Comparison of ENCODE assay signal across 12 cellular contexts in the genomic region with DNA sequence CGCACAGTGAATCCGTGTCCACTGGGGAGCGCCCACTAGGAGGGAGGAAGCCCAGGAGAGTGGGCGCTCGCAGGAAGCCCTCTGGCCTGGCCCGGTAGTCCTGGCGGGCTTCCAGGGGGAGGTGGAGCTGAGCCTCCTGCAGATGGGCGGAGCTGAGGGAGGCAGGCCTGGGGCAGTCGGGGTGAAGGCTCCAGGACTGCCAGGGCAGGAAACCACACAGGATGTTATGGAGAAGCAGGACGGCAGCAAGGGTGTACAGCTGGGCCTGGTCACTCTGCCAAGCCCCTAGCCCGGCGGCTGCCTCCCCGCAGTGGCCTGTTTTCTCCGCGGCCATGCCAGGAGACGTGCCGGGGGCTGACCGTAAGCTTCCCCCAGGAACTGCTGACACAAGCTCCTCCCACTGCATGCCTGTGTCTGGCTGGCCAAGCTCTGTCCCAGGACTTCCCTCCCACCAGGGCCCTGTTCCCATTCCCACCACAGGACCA.
DNase-seq lines count a peak whose midpoint lies in the region; ATAC-seq and TF ChIP-seq lines count a peak whose summit lies in the region.
"Had no signal": no experiment of that assay in that cellular context is flagged by ENCODE, and none has a peak within 500 bp of the region (broad histone marks: within the 10 kb centered on the region; RNA-seq: fewer than 3 reads in every experiment).

No MANE protein-coding gene starts in this region.

- H3K4me1 Mint-ChIP-seq in endothelial cell (ENCODE audit: unreplicated experiment) (peaks cover 3% of the 10 kb centered on the region), chondrocyte (ENCODE audit: low read depth) (peaks cover 3% of the 10 kb centered on the region)
- H3K4me1 Mint-ChIP-seq: CD4-positive, CD25-positive, alpha-beta regulatory T cell; stimulated activated memory B cell treated with anti-CD40 and anti-IgM and Interleukin-4, amounts not matched to agents 10 μg/mL and 1 μg/mL and 100 μg/mL, for 72 hours had no signal

- TF ChIP-seq CTCF in endothelial cell (IDR thresholded peaks at IDR 0.05; ENCODE audit: unreplicated experiment) (no peak), RWPE1 (conservative IDR thresholded peaks at IDR 0.05; ENCODE audit: low read depth) (no peak), chondrocyte (IDR thresholded peaks at IDR 0.05) (no peak)

- H3K9me3 Mint-ChIP-seq in endothelial cell (ENCODE audit: unreplicated experiment) (no peaks in the 10 kb centered on the region), chondrocyte (ENCODE audit: low read depth) (peaks cover 9% of the 10 kb centered on the region)
- H3K9me3 Mint-ChIP-seq: CD4-positive, CD25-positive, alpha-beta regulatory T cell; stimulated activated memory B cell treated with anti-CD40 and anti-IgM and Interleukin-4, amounts not matched to agents 10 μg/mL and 1 μg/mL and 100 μg/mL, for 72 hours had no signal

- peaks cover 6% of the 10 kb centered on the region for H3K27me3 Mint-ChIP-seq in endothelial cell (ENCODE audit: unreplicated experiment)
- H3K27me3 Mint-ChIP-seq in chondrocyte (ENCODE audit: low read depth): peaks cover 5% of the 10 kb centered on the region
- H3K27me3 Mint-ChIP-seq: CD4-positive, CD25-positive, alpha-beta regulatory T cell had no signal

- H3K4me3 Mint-ChIP-seq in endothelial cell (ENCODE audit: unreplicated experiment): no peak overlapping the region
- no peak overlapping the region for H3K4me3 Mint-ChIP-seq in chondrocyte (ENCODE audit: unreplicated experiment)
- H3K4me3 Mint-ChIP-seq: CD4-positive, CD25-positive, alpha-beta regulatory T cell; stimulated activated memory B cell treated with anti-CD40 and anti-IgM and Interleukin-4, amounts not matched to agents 10 μg/mL and 1 μg/mL and 100 μg/mL, for 72 hours had no signal

- POLR2A ChIA-PET in RWPE1 (lab: Yijun Ruan, JAX; ENCODE audit: low non-redundant PET): no interaction called here

- peak; percentile 6 for DNase-seq in A172 (ENCODE audit: low spot score)
- DNase-seq in HT1080 (ENCODE audit: low read depth): peak; percentile 55
- DNase-seq in endothelial cell (ENCODE audit: low spot score): peak; percentile 39
- peak; percentile 68 for DNase-seq in mucosa of gallbladder (ENCODE audit: low spot score)
- no peak for DNase-seq in RWPE1 (ENCODE audit: low spot score)
- no peak for DNase-seq in chondrocyte (ENCODE audit: low spot score)
- DNase-seq: activated naive CD4-positive, alpha-beta T cell; CD4-positive, CD25-positive, alpha-beta regulatory T cell; NCI-H82 had no signal

- CTCF ChIA-PET in RWPE1 (lab: Yijun Ruan, JAX): no interaction called here

- H3K27ac ChIP-seq in RWPE1: no peak overlapping the region

- H3K27ac Mint-ChIP-seq in endothelial cell (ENCODE audit: unreplicated experiment) (no peak overlapping the region), chondrocyte (ENCODE audit: unreplicated experiment) (no peak overlapping the region)
- H3K27ac Mint-ChIP-seq: CD4-positive, CD25-positive, alpha-beta regulatory T cell; stimulated activated memory B cell treated with anti-CD40 and anti-IgM and Interleukin-4, amounts not matched to agents 10 μg/mL and 1 μg/mL and 100 μg/mL, for 72 hours had no signal

- ATAC-seq in HG02981 (IDR thresholded peaks at IDR 0.05; ENCODE audit: unreplicated experiment) (no peak), HG02798 (IDR thresholded peaks at IDR 0.05; ENCODE audit: poor library complexity, unreplicated experiment) (no peak)
- ATAC-seq: stimulated activated memory B cell treated with anti-CD40 and anti-IgM and Interleukin-4, amounts not matched to agents 10 μg/mL and 1 μg/mL and 100 μg/mL, for 72 hours had no signal

- H3K36me3 Mint-ChIP-seq in endothelial cell (ENCODE audit: low read depth, unreplicated experiment) (peaks cover 5% of the 10 kb centered on the region), chondrocyte (ENCODE audit: low read depth) (peaks cover 5% of the 10 kb centered on the region)
- H3K36me3 Mint-ChIP-seq: CD4-positive, CD25-positive, alpha-beta regulatory T cell; stimulated activated memory B cell treated with anti-CD40 and anti-IgM and Interleukin-4, amounts not matched to agents 10 μg/mL and 1 μg/mL and 100 μg/mL, for 72 hours had no signal

Comparison
In these comparisons a context has a peak if more than half of its experiments do, and no peak if none do; other contexts are left out.
1. DNase-seq: peak in A172 (single experiment), HT1080 (single experiment), endothelial cell (single experiment) and mucosa of gallbladder (single experiment); none in RWPE1 (single experiment) and chondrocyte (single experiment).